8 cellular contexts compared by ENCODE assay signal in genomic region chr11:66720223-66720898, GRCh38. TPM values are rescaled to one million over a fixed set of nuclear protein-coding genes. Genes with fewer than 3 reads are reported as not detected.
DNase-seq lines count a peak whose midpoint lies in the region; ATAC-seq and TF ChIP-seq lines count a peak whose summit lies in the region.

No MANE protein-coding gene starts in this region.

- no peaks in the 10 kb centered on the region for H3K9me3 Mint-ChIP-seq in activated naive CD4-positive, alpha-beta T cell treated with anti-CD3 and anti-CD28 coated beads for 36 hours

- peaks cover 9% of the 10 kb centered on the region for H3K4me1 Mint-ChIP-seq in activated naive CD4-positive, alpha-beta T cell treated with anti-CD3 and anti-CD28 coated beads for 36 hours (ENCODE audit: low read depth)

- H3K9me3 ChIP-seq in GM23248 (ENCODE audit: low read depth): no peaks in the 10 kb centered on the region

- in situ Hi-C loops in GM23248 (cut with MboI): no loop called here

- H3K4me1 ChIP-seq in GM23248 (ENCODE audit: insufficient read depth): no peaks in the 10 kb centered on the region

- no peak overlapping the region for H3K4me3 Mint-ChIP-seq in activated naive CD4-positive, alpha-beta T cell treated with anti-CD3 and anti-CD28 coated beads for 36 hours

- H3K36me3 ChIP-seq in GM23248 (ENCODE audit: low read depth): no peaks in the 10 kb centered on the region

- no peak overlapping the region for H3K4me2 ChIP-seq in GM23248 (ENCODE audit: unreplicated experiment)

- H3K27ac ChIP-seq in GM23248: no peak overlapping the region

- no peak overlapping the region for H3K9ac ChIP-seq in GM23248

- no peak overlapping the region for H3K27ac Mint-ChIP-seq in activated naive CD4-positive, alpha-beta T cell treated with anti-CD3 and anti-CD28 coated beads for 36 hours

- intact Hi-C loops in activated naive CD4-positive, alpha-beta T cell treated with anti-CD3 and anti-CD28 coated beads for 36 hours (cut with micrococcal nuclease): no loop called here

- TF ChIP-seq CTCF in omental fat pad (IDR thresholded peaks at IDR 0.05): no peak

- ATAC-seq in omental fat pad (ENCODE audit: low FRiP score): no peak

- H3K27me3 Mint-ChIP-seq in activated naive CD4-positive, alpha-beta T cell treated with anti-CD3 and anti-CD28 coated beads for 36 hours (ENCODE audit: low read depth): peaks cover 41% of the 10 kb centered on the region

- 58 to 59% methylated on average over 15 of the region's 15 CpGs for WGBS in GM23248 (ENCODE audit: low coverage in 1 of 2, low lambda C conversion rate in 2 of 2, missing lambda C conversion rate in 2 of 2), 2 experiments

- H3F3A ChIP-seq in GM23248 (ENCODE audit: insufficient read depth): no peaks in the 10 kb centered on the region

- no peak overlapping the region for H2AFZ ChIP-seq in GM23248

- no peaks in the 10 kb centered on the region for H3K79me2 ChIP-seq in GM23248 (ENCODE audit: insufficient read depth)

- H3K27me3 ChIP-seq in GM23248 (replicated peaks; ENCODE audit: insufficient read depth): peaks cover 15% of the 10 kb centered on the region

- no peaks in the 10 kb centered on the region for H3K36me3 Mint-ChIP-seq in activated naive CD4-positive, alpha-beta T cell treated with anti-CD3 and anti-CD28 coated beads for 36 hours (ENCODE audit: low read depth)

- peak; percentile 66 for DNase-seq in GM23248
- DNase-seq in NCI-H2107 treated with DMSO at 0.1 percent for 48 hours (lab: John Stamatoyannopoulos, UW; ENCODE audit: unreplicated experiment): peak; percentile 90
- DNase-seq in activated naive CD4-positive, alpha-beta T cell treated with anti-CD3 and anti-CD28 coated beads for 36 hours: peak; percentile 72
- peak; percentile 75 for DNase-seq in iris pigment epithelial cell (ENCODE audit: low read depth)
- DNase-seq in stimulated activated CD8-positive, alpha-beta memory T cell treated with anti-CD3 and anti-CD28 coated beads, Interleukin-15, amount 100 ng/mL, for 48 hours (ENCODE audit: low read depth in 2 of 2): peak; percentile 52 to 54
- no peak for DNase-seq in hippocampal formation (lab: John Stamatoyannopoulos, UW)
- DNase-seq in omental fat pad (ENCODE audit: low spot score): no peak
- no peak for DNase-seq in DMS114 treated with DMSO at 0.1 percent for 48 hours (lab: John Stamatoyannopoulos, UW; ENCODE audit: unreplicated experiment)

- H4K20me1 ChIP-seq in GM23248 (ENCODE audit: insufficient read depth): no peaks in the 10 kb centered on the region

- CTCF ChIA-PET in activated naive CD4-positive, alpha-beta T cell treated with anti-CD3 and anti-CD28 coated beads for 36 hours (lab: Charles Lee): no interaction called here

- no peak overlapping the region for H3K4me3 ChIP-seq in GM23248

- H3K9me2 ChIP-seq in GM23248 (ENCODE audit: insufficient read depth): no peaks in the 10 kb centered on the region

RNA-seq across cellular contexts. Expression of gene SPTBN2, which starts 8.7 kb away (rescaled TPM):
- 0.13 and 0.22 TPM in 2 replicates for total RNA-seq in GM23248 (2014; rRNA removed; shearing (Covaris generic))
- polyA plus RNA-seq in GM23248 (2016; fragmentation: Nextera tagmentation; extraction: Ambion mirVana): 0.13 TPM in 1 of 2 replicates, not detected in the other
- 1 to 10 TPM; 1.8 to 3.0 TPM for total RNA-seq in activated naive CD4-positive, alpha-beta T cell treated with anti-CD3 and anti-CD28 coated beads for 36 hours
- total RNA-seq in omental fat pad: 10 to 100 TPM in 2 of 4 donors, 1 to 10 TPM in 2; 1.6 to 14.4 (median 8.6) TPM

RNA-seq across cellular contexts. Expression of gene RBM4B, which starts 42.7 kb away (rescaled TPM):
- 18.5 and 22.9 TPM in 2 replicates for total RNA-seq in GM23248 (2014; rRNA removed; shearing (Covaris generic))
- 23.2 and 23.4 TPM in 2 replicates for polyA plus RNA-seq in GM23248 (2016; fragmentation: Nextera tagmentation; extraction: Ambion mirVana)
- 10 to 100 TPM; 10.9 to 11.7 TPM for total RNA-seq in activated naive CD4-positive, alpha-beta T cell treated with anti-CD3 and anti-CD28 coated beads for 36 hours
- 10 to 100 TPM in 3 of 4 donors, 1 to 10 TPM in 1; 7.8 to 13.9 (median 11.2) TPM for total RNA-seq in omental fat pad

Comparison
In these comparisons a context has a peak if more than half of its experiments do, and no peak if none do; other contexts are left out.
1. DNase-seq: peak in GM23248 (single experiment), NCI-H2107 treated with DMSO at 0.1 percent for 48 hours (single experiment), activated naive CD4-positive, alpha-beta T cell treated with anti-CD3 and anti-CD28 coated beads for 36 hours (single experiment), iris pigment epithelial cell (single experiment) and stimulated activated CD8-positive, alpha-beta memory T cell treated with anti-CD3 and anti-CD28 coated beads, Interleukin-15, amount 100 ng/mL, for 48 hours (2 of 2); none in hippocampal formation (0 of 2), omental fat pad (single experiment) and DMS114 treated with DMSO at 0.1 percent for 48 hours (single experiment).